8 cellular contexts compared by ENCODE assay signal in the genomic region with DNA sequence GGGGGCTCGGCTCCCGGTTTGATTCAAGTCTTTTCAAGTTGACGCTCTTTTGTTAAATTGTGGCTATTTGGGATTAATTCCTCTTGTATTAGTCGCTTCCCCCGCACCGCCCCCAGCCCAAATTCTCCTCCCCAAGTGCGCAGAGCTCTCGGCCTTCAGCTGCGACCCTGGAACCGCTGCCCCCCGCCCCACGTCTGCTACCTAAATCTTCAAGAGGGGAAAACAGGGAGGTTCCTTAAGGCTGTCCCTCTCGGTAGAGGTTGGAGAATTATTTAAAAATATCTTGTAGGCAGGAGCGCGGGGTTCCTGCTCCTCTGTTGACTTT. TPM values are rescaled to one million over a fixed set of nuclear protein-coding genes. Genes with fewer than 3 reads are reported as not detected.
DNase-seq lines count a peak whose midpoint lies in the region; ATAC-seq and TF ChIP-seq lines count a peak whose summit lies in the region.

No MANE protein-coding gene starts in this region.

- H3K4me3 ChIP-seq in brain microvascular endothelial cell (ENCODE audit: low read depth, low read length): peak overlapping the region; percentile 61
- H3K4me3 ChIP-seq in transverse colon: peak overlapping the region; percentile 44 to 80 (median 68)

- ATAC-seq in memory B cell (ENCODE audit: low read depth) (no peak), GM18858 (IDR thresholded peaks at IDR 0.05; ENCODE audit: unreplicated experiment) (no peak)

- H3K36me3 Mint-ChIP-seq in activated T-cell treated with anti-CD3 and anti-CD28 coated beads, Interleukin-2, amount 50 U/mL, for 24 hours (ENCODE audit: low read depth): peaks cover 10% of the 10 kb centered on the region
- peaks cover 2% of the 10 kb centered on the region for H3K36me3 Mint-ChIP-seq in memory B cell

- H3K27ac ChIP-seq in brain microvascular endothelial cell (no peak overlapping the region), transverse colon (peak overlapping the region; percentile 88 to 94 (median 92))

- WGBS in transverse colon (ENCODE audit: low coverage in 1 of 2), 2 donors: 39% methylated on average over 15 of the region's 15 CpGs; no CpG with 5 or more reads in 1 of the 2 donors

- H3K27ac Mint-ChIP-seq in activated T-cell treated with anti-CD3 and anti-CD28 coated beads, Interleukin-2, amount 50 U/mL, for 24 hours: peak overlapping the region; percentile 91
- H3K27ac Mint-ChIP-seq in memory B cell: peak overlapping the region; percentile 97

- no peaks in the 10 kb centered on the region for H3K9me3 Mint-ChIP-seq in activated T-cell treated with anti-CD3 and anti-CD28 coated beads, Interleukin-2, amount 50 U/mL, for 24 hours
- no peaks in the 10 kb centered on the region for H3K9me3 Mint-ChIP-seq in memory B cell

- peaks cover 15% of the 10 kb centered on the region for H3K4me1 Mint-ChIP-seq in activated T-cell treated with anti-CD3 and anti-CD28 coated beads, Interleukin-2, amount 50 U/mL, for 24 hours (ENCODE audit: low read depth)
- peaks cover 10% of the 10 kb centered on the region for H3K4me1 Mint-ChIP-seq in memory B cell

- H3K4me1 ChIP-seq in transverse colon: peaks cover 0 to 22% (median 5%) of the 10 kb centered on the region in 4 donors

- H3K27me3 Mint-ChIP-seq in activated T-cell treated with anti-CD3 and anti-CD28 coated beads, Interleukin-2, amount 50 U/mL, for 24 hours: peaks cover 12% of the 10 kb centered on the region
- H3K27me3 Mint-ChIP-seq in memory B cell: no peaks in the 10 kb centered on the region

- H3K36me3 ChIP-seq in brain microvascular endothelial cell (replicated peaks) (no peaks in the 10 kb centered on the region), transverse colon (no peaks in the 10 kb centered on the region)

- TF ChIP-seq CTCF in brain microvascular endothelial cell (IDR thresholded peaks at IDR 0.05; ENCODE audit: low read depth, low read length, missing control alignments) (no peak), transverse colon (IDR thresholded peaks at IDR 0.05) (no peak)

- in situ Hi-C loops in brain microvascular endothelial cell (cut with HindIII; ENCODE audit: low pct_ligation_motif_present, low sequenced_read_pairs): no loop called here
- in situ Hi-C loops in transverse colon (cut with MboI; ENCODE audit: low pct_ligation_motif_present in 1 of 4, low pct_unique_long_range_greater_than_20kb in 1 of 4, low sequenced_read_pairs in 3 of 4): loop anchor here in 1 of 4 donors (25.0 kb wide), 1 partner anchor 170 kb away; no protein-coding TSS in a partner anchor

- no peak for TF ChIP-seq EP300 in transverse colon (IDR thresholded peaks at IDR 0.05; ENCODE audit: low read depth)

- H3K4me3 Mint-ChIP-seq in activated T-cell treated with anti-CD3 and anti-CD28 coated beads, Interleukin-2, amount 50 U/mL, for 24 hours: peak overlapping the region; percentile 80
- peak overlapping the region; percentile 98 for H3K4me3 Mint-ChIP-seq in memory B cell

- H3K9me3 ChIP-seq in transverse colon: no peaks in the 10 kb centered on the region

- no peak for DNase-seq in activated T-cell treated with anti-CD3 and anti-CD28 coated beads, Interleukin-2, amount 50 U/mL, for 24 hours
- DNase-seq in activated T-cell treated with anti-CD3 and anti-CD28 coated beads for 4 hours (no peak), brain microvascular endothelial cell (no peak), memory B cell (ENCODE audit: low spot score in 2 of 2) (no peak), transverse colon (no peak), SIG-M5 treated with dmso at 0.1 percent for 504 hours (lab: John Stamatoyannopoulos, UW; ENCODE audit: unreplicated experiment) (no peak)
- DNase-seq in stimulated activated CD4-positive, alpha-beta T cell treated with anti-CD3 and anti-CD28 coated beads, Interleukin-2, amount 100 ng/mL, for 48 hours: no peak

- H3K27me3 ChIP-seq in brain microvascular endothelial cell (replicated peaks): no peaks in the 10 kb centered on the region
- no peaks in the 10 kb centered on the region for H3K27me3 ChIP-seq in transverse colon

- TF ChIP-seq POLR2A in transverse colon (IDR thresholded peaks at IDR 0.05): no peak

- intact Hi-C loops in transverse colon (cut with DNase I; ENCODE audit: low total_unique reads): no loop called here

RNA-seq across cellular contexts. Expression of gene RPS6KA3, which starts 0.9 kb away (rescaled TPM):
- 10 to 100 TPM; 28.7 to 73.0 (median 49.8) TPM for total RNA-seq in transverse colon
